In genomic region chr4:140374130-140374477, GRCh38 we compare ENCODE assay signal across 9 cellular contexts. TPM values are rescaled to one million over a fixed set of nuclear protein-coding genes. Genes with fewer than 3 reads are reported as not detected.
DNase-seq lines count a peak whose midpoint lies in the region; ATAC-seq and TF ChIP-seq lines count a peak whose summit lies in the region.
"Had no signal": no experiment of that assay in that cellular context is flagged by ENCODE, and none has a peak within 500 bp of the region (broad histone marks: within the 10 kb centered on the region; RNA-seq: fewer than 3 reads in every experiment).

No MANE protein-coding gene starts in this region.

- H3K36me3 ChIP-seq in GM23248 (ENCODE audit: low read depth) (no peaks in the 10 kb centered on the region), RWPE2 (ENCODE audit: low read depth) (peaks cover 10% of the 10 kb centered on the region)

- peak overlapping the region; percentile 85 for H3K4me3 ChIP-seq in GM23248
- H3K4me3 ChIP-seq in RWPE2 (ENCODE audit: severe bottlenecking) = peak overlapping the region; percentile 88
- peak overlapping the region; percentile 81 for H3K4me3 ChIP-seq in skeletal muscle cell (ENCODE audit: low read depth, low read length)

- H3K9me3 Mint-ChIP-seq in activated CD4-positive, alpha-beta memory T cell treated with anti-CD3 and anti-CD28 coated beads for 36 hours = no peaks in the 10 kb centered on the region

- no peak for TF ChIP-seq CTCF in RWPE2 (IDR thresholded peaks at IDR 0.05; ENCODE audit: poor library complexity, severe bottlenecking)
- TF ChIP-seq CTCF in foreskin keratinocyte (conservative IDR thresholded peaks at IDR 0.05) = no peak

- H3K9ac ChIP-seq in GM23248 = peak overlapping the region; percentile 90

- 0 to 1% methylated on average over 8 of the region's 8 CpGs for whole genome bisulfite sequencing in GM23248 (ENCODE audit: low coverage in 1 of 2, low lambda C conversion rate in 2 of 2, missing lambda C conversion rate in 2 of 2), 2 experiments

- H3K27ac ChIP-seq in GM23248 (peak overlapping the region; percentile 86), RWPE2 (ENCODE audit: poor library complexity, severe bottlenecking) (peak overlapping the region; percentile 77), foreskin keratinocyte (peak overlapping the region; percentile 59)

- H3K4me1 ChIP-seq in GM23248 (ENCODE audit: insufficient read depth) = peaks cover 19% of the 10 kb centered on the region
- peaks cover 11% of the 10 kb centered on the region for H3K4me1 ChIP-seq in RWPE2 (ENCODE audit: insufficient read depth, poor library complexity, severe bottlenecking)
- no peaks in the 10 kb centered on the region for H3K4me1 ChIP-seq in foreskin keratinocyte

- H3K36me3 Mint-ChIP-seq in activated CD4-positive, alpha-beta memory T cell treated with anti-CD3 and anti-CD28 coated beads for 36 hours = no peaks in the 10 kb centered on the region

- intact Hi-C loops in activated CD4-positive, alpha-beta memory T cell treated with anti-CD3 and anti-CD28 coated beads for 36 hours (cut with micrococcal nuclease) = loop anchor here (5.0 to 10.0 kb wide), 5 partner anchors 122 to 817 kb away; partner anchors contain the start of genes MAML3 and SETD7

- peak overlapping the region; percentile 93 for H3K4me2 ChIP-seq in GM23248 (ENCODE audit: unreplicated experiment)

- CTCF ChIA-PET in activated CD4-positive, alpha-beta memory T cell treated with anti-CD3 and anti-CD28 coated beads for 36 hours (lab: Charles Lee) = interaction anchor here (1.1 to 6.6 kb wide), 7 partner anchors 11 to 510 kb away, joined by 3 to 72 read pairs (median 6); partner anchors contain the start of genes CLGN and ELMOD2

- H3K9me3 ChIP-seq in GM23248 (ENCODE audit: low read depth) = no peaks in the 10 kb centered on the region
- H3K9me3 ChIP-seq in RWPE2 (ENCODE audit: severe bottlenecking) = no peaks in the 10 kb centered on the region

- H3K27me3 Mint-ChIP-seq in activated CD4-positive, alpha-beta memory T cell treated with anti-CD3 and anti-CD28 coated beads for 36 hours = no peaks in the 10 kb centered on the region

- H3K27me3 ChIP-seq in GM23248 (replicated peaks; ENCODE audit: insufficient read depth) (no peaks in the 10 kb centered on the region), RWPE2 (ENCODE audit: insufficient read depth, poor library complexity, severe bottlenecking) (no peaks in the 10 kb centered on the region), foreskin keratinocyte (no peaks in the 10 kb centered on the region)

- H4K20me1 ChIP-seq in GM23248 (ENCODE audit: insufficient read depth) = peaks cover 13% of the 10 kb centered on the region; the same call in 1 of the 2 replicates

- no peaks in the 10 kb centered on the region for H3K9me2 ChIP-seq in GM23248 (ENCODE audit: insufficient read depth)

- in situ Hi-C loops in GM23248 (cut with MboI) = loop anchor here (25.0 kb wide), 2 partner anchors 238 to 763 kb away; partner anchors contain the start of gene RNF150

- H3K4me3 Mint-ChIP-seq in activated CD4-positive, alpha-beta memory T cell treated with anti-CD3 and anti-CD28 coated beads for 36 hours = no peak overlapping the region

- peaks cover 19% of the 10 kb centered on the region; the same call in 1 of the 2 replicates for H3F3A ChIP-seq in GM23248 (ENCODE audit: insufficient read depth)

- peak overlapping the region; percentile 78 for H2AFZ ChIP-seq in GM23248

- ATAC-seq in RWPE2 (ENCODE audit: low read depth) (peak; percentile 0; the same call in 1 of the 3 replicates), foreskin keratinocyte (no peak), HG03108 (IDR thresholded peaks at IDR 0.05; ENCODE audit: unreplicated experiment) (no peak), GM19397 (IDR thresholded peaks at IDR 0.05; ENCODE audit: unreplicated experiment) (no peak), HG03571 (IDR thresholded peaks at IDR 0.05; ENCODE audit: unreplicated experiment) (no peak)

- peaks cover 32% of the 10 kb centered on the region for H3K4me1 Mint-ChIP-seq in activated CD4-positive, alpha-beta memory T cell treated with anti-CD3 and anti-CD28 coated beads for 36 hours (ENCODE audit: low read depth)

- no peak overlapping the region for H3K27ac Mint-ChIP-seq in activated CD4-positive, alpha-beta memory T cell treated with anti-CD3 and anti-CD28 coated beads for 36 hours

- DNase-seq in GM23248 = no peak
- DNase-seq in RWPE2 (ENCODE audit: low spot score) = no peak
- peak; percentile 30 to 52 for DNase-seq in foreskin keratinocyte
- no peak for DNase-seq in skeletal muscle cell (ENCODE audit: low read depth)
- no peak for DNase-seq in activated CD4-positive, alpha-beta memory T cell treated with anti-CD3 and anti-CD28 coated beads for 36 hours

- H3K79me2 ChIP-seq in GM23248 (ENCODE audit: insufficient read depth) = peaks cover 53% of the 10 kb centered on the region

- POLR2A ChIA-PET in activated CD4-positive, alpha-beta memory T cell treated with anti-CD3 and anti-CD28 coated beads for 36 hours (lab: Charles Lee) = no interaction called here

RNA-seq across cellular contexts. Expression of gene SCOC, which starts 0.7 kb away (rescaled TPM):
- total RNA-seq in GM23248 (2014; rRNA removed; shearing (Covaris generic)) = 92.4 and 104 TPM in 2 replicates
- polyA plus RNA-seq in GM23248 (2016; fragmentation: Nextera tagmentation; extraction: Ambion mirVana) (120 and 124 TPM in 2 replicates), foreskin keratinocyte (50.4 and 54.4 TPM in 2 replicates)
- 70.9 and 74.4 TPM in 2 replicates for total RNA-seq in foreskin keratinocyte
- 10 to 100 TPM; 46.9 to 48.4 TPM for total RNA-seq in activated CD4-positive, alpha-beta memory T cell treated with anti-CD3 and anti-CD28 coated beads for 36 hours

RNA-seq across cellular contexts. Expression of gene CLGN, which starts 53.3 kb away (rescaled TPM):
- total RNA-seq in GM23248 (2014; rRNA removed; shearing (Covaris generic)) = 0.63 and 5.1 TPM in 2 replicates
- polyA plus RNA-seq in GM23248 (2016; fragmentation: Nextera tagmentation; extraction: Ambion mirVana) (2.5 and 2.7 TPM in 2 replicates), foreskin keratinocyte (0.01 TPM in 1 of 2 replicates, not detected in the other)
- total RNA-seq in foreskin keratinocyte = not detected in 2 replicates
- under 1 TPM in 1 of 2 experiments, not detected in 1; 0.10 TPM for total RNA-seq in activated CD4-positive, alpha-beta memory T cell treated with anti-CD3 and anti-CD28 coated beads for 36 hours
- total RNA-seq: LHCN-M2 had no signal

Comparison
In these comparisons a context has a peak if more than half of its experiments do, and no peak if none do; other contexts are left out.
1. DNase-seq: peak in foreskin keratinocyte (2 of 2); none in GM23248 (single experiment), RWPE2 (single experiment), skeletal muscle cell (single experiment) and activated CD4-positive, alpha-beta memory T cell treated with anti-CD3 and anti-CD28 coated beads for 36 hours (single experiment).
2. Peak in every context shown above with its lines, with median percentiles within 50 percentile points of each other: H3K27ac ChIP-seq and H3K4me3 ChIP-seq.